15 cellular contexts compared by ENCODE assay signal in the genomic region with DNA sequence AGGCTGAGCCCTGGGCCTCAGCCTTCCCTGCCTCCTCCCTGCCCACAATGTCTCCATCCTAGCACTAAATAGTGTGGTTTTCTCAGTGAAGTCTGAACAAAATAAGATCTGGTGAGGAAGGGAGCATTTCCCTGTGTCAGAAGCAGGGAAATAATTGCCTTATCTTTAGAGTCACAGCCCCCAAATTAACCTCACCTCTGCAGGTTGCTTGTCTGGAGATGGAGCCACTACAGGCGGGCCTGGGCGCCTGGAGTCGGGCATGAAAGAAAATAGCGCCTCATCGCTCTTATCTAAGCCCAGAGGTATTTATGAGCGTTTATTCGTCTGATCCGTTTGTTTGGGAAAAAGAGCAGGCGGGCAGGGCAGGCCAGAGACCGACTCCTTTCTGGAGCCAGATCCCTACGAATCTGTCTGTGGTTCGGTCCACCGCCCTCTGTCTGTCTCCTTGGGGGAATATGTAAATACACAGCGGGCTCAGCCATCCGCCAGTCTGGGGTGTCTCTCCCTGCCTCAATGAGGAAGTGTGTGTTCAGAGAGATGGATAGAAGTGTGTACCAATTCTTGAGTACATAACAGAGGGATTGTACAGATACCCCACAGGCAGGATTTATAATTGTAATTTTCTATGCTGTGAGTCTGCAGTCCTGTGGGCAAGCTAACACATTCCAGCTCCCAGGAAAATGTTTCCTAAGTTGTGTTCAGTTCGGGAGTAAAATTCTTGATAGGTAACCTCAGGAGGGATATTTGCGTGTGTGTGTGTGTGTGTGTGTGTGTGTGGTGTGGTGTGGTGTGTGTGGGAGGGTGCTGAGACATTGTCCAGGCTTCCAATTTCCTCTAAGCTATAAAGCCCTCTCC. TPM values are rescaled to one million over a fixed set of nuclear protein-coding genes. Genes with fewer than 3 reads are reported as not detected.
DNase-seq lines count a peak whose midpoint lies in the region; ATAC-seq and TF ChIP-seq lines count a peak whose summit lies in the region.
"Had no signal": no experiment of that assay in that cellular context is flagged by ENCODE, and none has a peak within 500 bp of the region (broad histone marks: within the 10 kb centered on the region; RNA-seq: fewer than 3 reads in every experiment).

No MANE protein-coding gene starts in this region.

- no peak for TF ChIP-seq CTCF in AG04449 (IDR thresholded peaks at IDR 0.05; ENCODE audit: insufficient read depth, low read length, missing control alignments)
- no peak for TF ChIP-seq CTCF in PC-3 (conservative IDR thresholded peaks at IDR 0.05; ENCODE audit: low read depth, low read length)
- TF ChIP-seq CTCF in BE2C (IDR thresholded peaks at IDR 0.05; ENCODE audit: low read depth, low read length) = no peak

- H4K20me1 ChIP-seq in PC-3 (ENCODE audit: low read length) = peaks cover 30% of the 10 kb centered on the region

- H3K36me3 ChIP-seq in PC-3 (ENCODE audit: low read depth, low read length) (no peaks in the 10 kb centered on the region), BE2C (no peaks in the 10 kb centered on the region)

- no peak for ATAC-seq in PC-3
- ATAC-seq in HG03457 (IDR thresholded peaks at IDR 0.05; ENCODE audit: unreplicated experiment) = no peak
- ATAC-seq: activated CD8-positive, alpha-beta T cell treated with anti-CD3 and anti-CD28 coated beads for 36 hours had no signal

- no peak overlapping the region for H3K27ac ChIP-seq in PC-3 (ENCODE audit: low read length)
- H3K27ac ChIP-seq: ascending aorta had no signal

- H3K4me2 ChIP-seq in PC-3 (ENCODE audit: low read length) = peak overlapping the region; percentile 95

- H3K9me3 ChIP-seq in PC-3 (ENCODE audit: low read length) (no peaks in the 10 kb centered on the region), BE2C (no peaks in the 10 kb centered on the region)
- H3K9me3 ChIP-seq: ascending aorta had no signal

- peaks cover 35% of the 10 kb centered on the region for H3K4me1 ChIP-seq in PC-3 (ENCODE audit: insufficient read depth, low read length)
- no peaks in the 10 kb centered on the region for H3K4me1 ChIP-seq in BE2C

- CTCF ChIA-PET in AG04449 (lab: Yijun Ruan, JAX) (interaction anchor here (0.7 to 2.3 kb wide), 8 partner anchors 9 to 266 kb away, joined by 3 to 14 read pairs (median 4); no protein-coding TSS in a partner anchor), PC-3 (lab: Charles Lee) (interaction anchor here (0.6 kb wide), 1 partner anchor 451 kb away, joined by 8 read pairs; no protein-coding TSS in a partner anchor)

- no peaks in the 10 kb centered on the region for H3F3A ChIP-seq in PC-3 (ENCODE audit: low read length, unreplicated experiment)

- H3K9ac ChIP-seq in PC-3 (ENCODE audit: low read length) = no peak overlapping the region

- DNase-seq in AG04449 (ENCODE audit: low read depth, low spot score) (no peak), PC-3 (no peak), left kidney (ENCODE audit: low read depth, low spot score) (peak; percentile 81), LoVo (ENCODE audit: low spot score) (no peak), BE2C (no peak)
- DNase-seq: activated CD8-positive, alpha-beta T cell treated with anti-CD3 and anti-CD28 coated beads for 36 hours; dermis blood vessel endothelial cell; HCEC 1CT; MM.1S; NCI-H2107; stimulated activated CD4-positive, alpha-beta T cell treated with anti-CD3 and anti-CD28 coated beads, Interleukin-12 subunit alpha, Interleukin-12 subunit beta, amount 100 ng/mL, for 4 hours had no signal

- H3K4me3 ChIP-seq in AG04449 (ENCODE audit: low read depth, low read length) = peak overlapping the region; percentile 68
- no peak overlapping the region for H3K4me3 ChIP-seq in PC-3 (ENCODE audit: low read length)
- no peak overlapping the region for H3K4me3 ChIP-seq in BE2C (ENCODE audit: low read depth, low read length)
- H3K4me3 ChIP-seq: ascending aorta had no signal

- no peaks in the 10 kb centered on the region for H3K9me2 ChIP-seq in PC-3 (replicated peaks; ENCODE audit: low read length)

- no peak overlapping the region for H2AFZ ChIP-seq in PC-3 (ENCODE audit: low read length)

- BruUV-seq in PC-3 (replicated peaks; lab: Mats Ljungman, UMichigan) = no TSS peak

- H3K27me3 ChIP-seq in PC-3 (ENCODE audit: low read length) (no peaks in the 10 kb centered on the region), BE2C (peaks cover 100% of the 10 kb centered on the region)
- H3K27me3 ChIP-seq: ascending aorta had no signal

- H3K79me2 ChIP-seq in PC-3 (ENCODE audit: low read length) = peaks cover 82% of the 10 kb centered on the region

- POLR2A ChIA-PET in AG04449 (lab: Yijun Ruan, JAX) = interaction anchor here (0.6 kb wide), 2 partner anchors 37 to 41 kb away, joined by 3 to 4 read pairs; no protein-coding TSS in a partner anchor
- POLR2A ChIA-PET in PC-3 (lab: Charles Lee; ENCODE audit: unreplicated experiment) = interaction anchor here (0.6 kb wide), 1 partner anchor 97 kb away, joined by 5 read pairs; no protein-coding TSS in a partner anchor

- intact Hi-C loops in PC-3 (cut with micrococcal nuclease) = no loop called here

RNA-seq across cellular contexts. Expression of a gene that starts 4.3 kb away (rescaled TPM):
- total RNA-seq in PC-3 (2014; rRNA removed) = 9.5 and 11.3 TPM in 2 replicates
- polyA plus RNA-seq in BE2C (2012; ENCODE audit: insufficient read depth, insufficient read length, low read depth) = not detected
- total RNA-seq: activated CD8-positive, alpha-beta T cell treated with anti-CD3 and anti-CD28 coated beads for 36 hours; temporal lobe had no signal

RNA-seq across cellular contexts. Expression of a gene that starts 6.9 kb away (rescaled TPM):
- total RNA-seq in PC-3 (2014; rRNA removed) = 0.40 and 0.95 TPM in 2 replicates
- polyA plus RNA-seq in BE2C (2012; ENCODE audit: insufficient read depth, insufficient read length, low read depth) = not detected
- total RNA-seq: activated CD8-positive, alpha-beta T cell treated with anti-CD3 and anti-CD28 coated beads for 36 hours; lung microvascular endothelial cell; temporal lobe had no signal

RNA-seq across cellular contexts. Expression of a gene that starts 10.3 kb away (rescaled TPM):
- total RNA-seq in PC-3 (2014; rRNA removed) = not detected in 2 replicates
- polyA plus RNA-seq in BE2C (2012; ENCODE audit: insufficient read depth, insufficient read length, low read depth) = not detected
- total RNA-seq: temporal lobe had no signal

RNA-seq across cellular contexts. Expression of a gene that starts 10.4 kb away (rescaled TPM):
- total RNA-seq in PC-3 (2014; rRNA removed) = 6.0 and 8.8 TPM in 2 replicates
- polyA plus RNA-seq in BE2C (2012; ENCODE audit: insufficient read depth, insufficient read length, low read depth) = not detected
- total RNA-seq: temporal lobe had no signal

RNA-seq across cellular contexts. Expression of a gene that starts 14.6 kb away (rescaled TPM):
- not detected in 2 replicates for total RNA-seq in PC-3 (2014; rRNA removed)
- polyA plus RNA-seq in BE2C (2012; ENCODE audit: insufficient read depth, insufficient read length, low read depth) = not detected
- total RNA-seq: activated CD8-positive, alpha-beta T cell treated with anti-CD3 and anti-CD28 coated beads for 36 hours; ascending aorta; lung microvascular endothelial cell had no signal
